ENCODE assay signal across 14 cellular contexts in the genomic region with DNA sequence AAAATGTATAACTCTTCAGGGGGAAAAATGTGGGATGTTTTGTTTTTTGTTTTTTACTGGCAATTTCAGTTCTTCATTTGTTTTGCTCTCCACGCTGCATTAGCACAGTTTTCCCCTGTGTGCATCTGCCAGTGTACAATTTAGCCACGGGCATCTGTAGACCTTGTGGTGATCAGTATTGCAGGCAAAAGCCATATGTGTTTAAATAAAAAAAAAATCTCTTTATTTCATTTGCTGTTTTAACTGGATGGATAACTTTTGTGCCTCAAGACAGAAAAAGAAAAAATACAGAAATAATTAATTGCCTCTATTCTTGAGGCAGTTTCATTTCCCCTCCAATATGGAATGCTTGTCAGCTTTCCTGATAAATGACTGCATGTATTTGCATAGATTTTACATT. TPM values are rescaled to one million over a fixed set of nuclear protein-coding genes. Genes with fewer than 3 reads are reported as not detected.
"Had no signal": no experiment of that assay in that cellular context is flagged by ENCODE, and none has a peak within 500 bp of the region (broad histone marks: within the 10 kb centered on the region; RNA-seq: fewer than 3 reads in every experiment).

No MANE protein-coding gene starts in this region.

- DNase-seq: activated CD4-positive, alpha-beta T cell treated with anti-CD3 and anti-CD28 coated beads for 48 hours; activated CD8-positive, alpha-beta memory T cell treated with anti-CD3 and anti-CD28 coated beads, Interleukin-2, amount 50 U/mL, for 48 hours; activated CD8-positive, alpha-beta T cell treated with anti-CD3 and anti-CD28 coated beads, Interleukin-2, amount 10 ng/mL, durations not matched to agents 7 days and 5 days; activated naive CD4-positive, alpha-beta T cell treated with Interleukin-2 at 50 U/mL for 16 hours; colonic mucosa; effector CD8-positive, alpha-beta T cell; gastrocnemius medialis; kidney glomerular epithelial cell; sigmoid colon; stimulated activated CD4-positive, alpha-beta T cell treated with anti-CD3 and anti-CD28 coated beads, Interleukin-12 subunit alpha, Interleukin-12 subunit beta, amount 100 ng/mL, for 4 hours; stimulated activated naive CD4-positive, alpha-beta T cell treated with Interleukin-2 at 50 U/mL for 16 hours; upper lobe of left lung had no signal

- H3K9me3 ChIP-seq: colonic mucosa, gastrocnemius medialis, sigmoid colon, upper lobe of left lung had no signal

- H3K36me3 ChIP-seq: colonic mucosa, gastrocnemius medialis, sigmoid colon, upper lobe of left lung had no signal

- H3K4me1 ChIP-seq: colonic mucosa, upper lobe of left lung had no signal

- H3K27ac ChIP-seq: colonic mucosa, gastrocnemius medialis, sigmoid colon, upper lobe of left lung had no signal

- ATAC-seq: activated CD8-positive, alpha-beta T cell treated with anti-CD3 and anti-CD28 coated beads, Interleukin-2, amount 10 ng/mL, durations not matched to agents 7 days and 5 days; gastrocnemius medialis; WTC11 had no signal

- H3K4me3 ChIP-seq: colonic mucosa, gastrocnemius medialis, sigmoid colon, upper lobe of left lung had no signal

- H3K27me3 ChIP-seq: colonic mucosa, gastrocnemius medialis, sigmoid colon, upper lobe of left lung had no signal

RNA-seq across cellular contexts. Expression of a gene that starts 7.9 kb away (rescaled TPM):
- total RNA-seq: activated CD8-positive, alpha-beta T cell treated with anti-CD3 and anti-CD28 coated beads, Interleukin-2, amount 10 ng/mL, durations not matched to agents 7 days and 5 days; activated T-helper 1 cell treated with anti-CD3 and anti-CD28 coated beads, Interleukin-12 subunit alpha, Interleukin-12 subunit beta, Interleukin-2, Interleukin-4 antibody, amounts not matched to agents 30 ng/mL and 10 ng/mL and 1 ng/mL, durations not matched to agents 14 hours and 24 hours and 36 hours had no signal
